29 cellular contexts compared by ENCODE assay signal in genomic region chr1:16503494-16503893, GRCh38. TPM values are rescaled to one million over a fixed set of nuclear protein-coding genes. Genes with fewer than 3 reads are reported as not detected.
"Had no signal": no experiment of that assay in that cellular context is flagged by ENCODE, and none has a peak within 500 bp of the region (broad histone marks: within the 10 kb centered on the region; RNA-seq: fewer than 3 reads in every experiment).

No MANE protein-coding gene starts in this region.

- H3K27me3 ChIP-seq: ovary, right lobe of liver, sigmoid colon, stomach, thyroid gland, tibial nerve, upper lobe of left lung, vagina had no signal

- H3K36me3 Mint-ChIP-seq: natural killer cell treated with Interleukin-12 subunit alpha and Interleukin-12 subunit beta and Interleukin-15 and Interleukin-18, amount 100 ng/mL, for 72 hours; stimulated activated effector memory CD8-positive, alpha-beta T cell treated with anti-CD3 and anti-CD28 coated beads, Interleukin-12 subunit alpha, Interleukin-12 subunit beta, amount 100 ng/mL, for 72 hours had no signal

- H3K9me3 Mint-ChIP-seq: natural killer cell treated with Interleukin-12 subunit alpha and Interleukin-12 subunit beta and Interleukin-15 and Interleukin-18, amount 100 ng/mL, for 72 hours; stimulated activated effector memory CD8-positive, alpha-beta T cell treated with anti-CD3 and anti-CD28 coated beads, Interleukin-12 subunit alpha, Interleukin-12 subunit beta, amount 100 ng/mL, for 72 hours; stimulated activated naive CD8-positive, alpha-beta T cell treated with anti-CD3 and anti-CD28 coated beads, Interleukin-15, Interleukin-2, amounts not matched to agents 100 ng/mL and 50 ng/mL, for 24 hours had no signal

- ATAC-seq: natural killer cell treated with Interleukin-12 subunit alpha and Interleukin-12 subunit beta and Interleukin-15 and Interleukin-18, amount 100 ng/mL, for 72 hours; psoas muscle; right cardiac atrium; right lobe of liver; stimulated activated effector memory CD8-positive, alpha-beta T cell treated with anti-CD3 and anti-CD28 coated beads, Interleukin-12 subunit alpha, Interleukin-12 subunit beta, amount 100 ng/mL, for 72 hours; stimulated activated naive B cell treated with anti-CD40 and anti-IgM and Interleukin-4, amounts not matched to agents 10 μg/mL and 1 μg/mL and 100 μg/mL, for 72 hours had no signal

- H3K27ac ChIP-seq: ovary, parathyroid adenoma, psoas muscle, right lobe of liver, sigmoid colon, stomach, thoracic aorta, thyroid gland, tibial nerve, upper lobe of left lung, vagina had no signal

- H3K9me3 ChIP-seq: ovary, psoas muscle, right lobe of liver, sigmoid colon, thoracic aorta, thyroid gland, vagina had no signal

- FAIRE-seq: small intestine, urothelium cell line had no signal

- DNase-seq: nephron progenitor cell; occipital lobe; ovary; posterior cingulate gyrus; psoas muscle; right cardiac atrium; right lobe of liver; sigmoid colon; small intestine; stimulated activated CD4-positive, alpha-beta T cell treated with anti-CD3 and anti-CD28 coated beads, Interleukin-15, amount 100 ng/mL, for 24 hours; stimulated activated CD4-positive, alpha-beta T cell treated with anti-CD3 and anti-CD28 coated beads, Interleukin-2, amount 100 ng/mL, for 24 hours; stimulated activated CD4-positive, alpha-beta T cell treated with anti-CD3 and anti-CD28 coated beads, Interleukin-2, amount 100 ng/mL, for 48 hours; stimulated activated CD4-positive, alpha-beta T cell treated with anti-CD3 and anti-CD28 coated beads, Interleukin-4, amount 100 ng/mL, for 24 hours; stimulated activated naive B cell treated with anti-CD40 and anti-IgM and Interleukin-4, amounts not matched to agents 10 μg/mL and 1 μg/mL and 100 μg/mL, for 72 hours; stimulated activated naive CD4-positive, alpha-beta T cell treated with Interleukin-2 at 50 U/mL for 16 hours; stomach; thyroid gland; upper lobe of left lung had no signal

- H3K27ac Mint-ChIP-seq: natural killer cell treated with Interleukin-12 subunit alpha and Interleukin-12 subunit beta and Interleukin-15 and Interleukin-18, amount 100 ng/mL, for 72 hours; nephron progenitor cell; progenitor cell of endocrine pancreas; stimulated activated effector memory CD8-positive, alpha-beta T cell treated with anti-CD3 and anti-CD28 coated beads, Interleukin-12 subunit alpha, Interleukin-12 subunit beta, amount 100 ng/mL, for 72 hours; stimulated activated naive B cell treated with anti-CD40 and anti-IgM and Interleukin-4, amounts not matched to agents 10 μg/mL and 1 μg/mL and 100 μg/mL, for 72 hours; stimulated activated naive CD8-positive, alpha-beta T cell treated with anti-CD3 and anti-CD28 coated beads, Interleukin-15, Interleukin-2, amounts not matched to agents 100 ng/mL and 50 ng/mL, for 24 hours had no signal

- H3K27me3 Mint-ChIP-seq: natural killer cell treated with Interleukin-12 subunit alpha and Interleukin-12 subunit beta and Interleukin-15 and Interleukin-18, amount 100 ng/mL, for 72 hours; progenitor cell of endocrine pancreas; stimulated activated naive B cell treated with anti-CD40 and anti-IgM and Interleukin-4, amounts not matched to agents 10 μg/mL and 1 μg/mL and 100 μg/mL, for 72 hours; stimulated activated naive CD8-positive, alpha-beta T cell treated with anti-CD3 and anti-CD28 coated beads, Interleukin-15, Interleukin-2, amounts not matched to agents 100 ng/mL and 50 ng/mL, for 24 hours had no signal

- H3K4me3 Mint-ChIP-seq: natural killer cell treated with Interleukin-12 subunit alpha and Interleukin-12 subunit beta and Interleukin-15 and Interleukin-18, amount 100 ng/mL, for 72 hours; nephron progenitor cell; neural crest cell; stimulated activated effector memory CD8-positive, alpha-beta T cell treated with anti-CD3 and anti-CD28 coated beads, Interleukin-12 subunit alpha, Interleukin-12 subunit beta, amount 100 ng/mL, for 72 hours; stimulated activated naive B cell treated with anti-CD40 and anti-IgM and Interleukin-4, amounts not matched to agents 10 μg/mL and 1 μg/mL and 100 μg/mL, for 72 hours; stimulated activated naive CD8-positive, alpha-beta T cell treated with anti-CD3 and anti-CD28 coated beads, Interleukin-15, Interleukin-2, amounts not matched to agents 100 ng/mL and 50 ng/mL, for 24 hours had no signal

RNA-seq across cellular contexts. Expression of gene RNU1-1, which starts 10.6 kb away (rescaled TPM):
- total RNA-seq: osteoblast had no signal
- polyA plus RNA-seq: ovary, psoas muscle, right cardiac atrium, sigmoid colon, small intestine, stomach had no signal
